In genomic region chr20:60948230-60948629, GRCh38 we compare ENCODE assay signal across 24 cellular contexts.
"Had no signal": no experiment of that assay in that cellular context is flagged by ENCODE, and none has a peak within 500 bp of the region (broad histone marks: within the 10 kb centered on the region; RNA-seq: fewer than 3 reads in every experiment).

No MANE protein-coding gene starts in this region.

- H3K36me3 ChIP-seq: esophagus muscularis mucosa, gastroesophageal sphincter, heart left ventricle, left lung, lower lobe of right lung had no signal

- H3K4me3 ChIP-seq: coronary artery, dorsolateral prefrontal cortex, esophagus muscularis mucosa, gastroesophageal sphincter, heart left ventricle, hepatocyte, left lung, lower lobe of right lung, mucosa of descending colon had no signal

- FAIRE-seq: colon, endothelial cell of umbilical vein, frontal cortex, islet of Langerhans, kidney had no signal

- H2AFZ ChIP-seq: hepatocyte had no signal

- H3K27me3 ChIP-seq: esophagus muscularis mucosa, foreskin keratinocyte, gastroesophageal sphincter, hepatocyte, left lung had no signal

- DNase-seq: dermis blood vessel endothelial cell; dorsolateral prefrontal cortex; effector CD4-positive, alpha-beta T cell; effector memory CD4-positive, alpha-beta T cell; foreskin keratinocyte; heart left ventricle; hypothalamus; kidney; kidney glomerular epithelial cell; left colon; left lung; left ventricle myocardium superior; lower lobe of right lung; mesenchymal stem cell; mucosa of descending colon; naive B cell had no signal

- H3K79me2 ChIP-seq: hepatocyte had no signal

- H3K27ac ChIP-seq: coronary artery, dorsolateral prefrontal cortex, esophagus muscularis mucosa, foreskin keratinocyte, gastroesophageal sphincter, heart left ventricle, hepatocyte, left lung, lower lobe of right lung had no signal

- H3K9me3 ChIP-seq: esophagus muscularis mucosa, gastroesophageal sphincter, heart left ventricle, left lung, lower lobe of right lung had no signal

- ATAC-seq: foreskin keratinocyte, gastroesophageal sphincter, left colon, left lung, left ventricle myocardium superior, lower lobe of right lung, mucosa of descending colon had no signal

- H3K4me2 ChIP-seq: hepatocyte had no signal
